16 cellular contexts compared by ENCODE assay signal in genomic region chr9:108859459-108860114, GRCh38. TPM values are rescaled to one million over a fixed set of nuclear protein-coding genes. Genes with fewer than 3 reads are reported as not detected.
A peak's percentile ranks its signal among the peaks of the same experiment; 100 is the strongest.
DNase-seq lines count a peak whose midpoint lies in the region; ATAC-seq and TF ChIP-seq lines count a peak whose summit lies in the region.
"Had no signal": no experiment of that assay in that cellular context is flagged by ENCODE, and none has a peak within 500 bp of the region (broad histone marks: within the 10 kb centered on the region; RNA-seq: fewer than 3 reads in every experiment).

No MANE protein-coding gene starts in this region.

- H3K4me1 Mint-ChIP-seq in MCF 10A (ENCODE audit: insufficient read depth, unreplicated experiment), result peaks cover 21% of the 10 kb centered on the region

- no peak for TF ChIP-seq CTCF in MCF 10A (IDR thresholded peaks at IDR 0.05; ENCODE audit: unreplicated experiment)
- no peak for TF ChIP-seq CTCF in breast epithelium (IDR thresholded peaks at IDR 0.05)
- no peak for TF ChIP-seq CTCF in RWPE2 (IDR thresholded peaks at IDR 0.05; ENCODE audit: poor library complexity, severe bottlenecking)
- TF ChIP-seq CTCF in PC-9 (conservative IDR thresholded peaks at IDR 0.05), result no peak

- H3K79me2 ChIP-seq in PC-9 (ENCODE audit: low read depth), result no peaks in the 10 kb centered on the region

- peak; percentile 52 for ATAC-seq in HG02981 (IDR thresholded peaks at IDR 0.05; ENCODE audit: unreplicated experiment)
- peak; percentile 95 for ATAC-seq in RWPE2 (ENCODE audit: low read depth)

- CTCF ChIA-PET in MCF 10A (lab: Yijun Ruan, JAX) (interaction anchor here (1.0 to 1.3 kb wide), 2 partner anchors 8 to 74 kb away, joined by 3 to 6 read pairs; partner anchors contain the start of genes ABITRAM and ELP1), PC-9 (lab: Charles Lee) (no interaction called here)

- H3K4me2 ChIP-seq in PC-9, result no peak overlapping the region

- H3K4me3 ChIP-seq in breast epithelium, result no peak overlapping the region
- no peak overlapping the region for H3K4me3 ChIP-seq in RWPE2 (ENCODE audit: severe bottlenecking)
- no peak overlapping the region for H3K4me3 ChIP-seq in PC-9

- no peaks in the 10 kb centered on the region for H3F3A ChIP-seq in PC-9 (ENCODE audit: insufficient read depth, low read depth)

- H3K36me3 ChIP-seq in breast epithelium (no peaks in the 10 kb centered on the region), RWPE2 (ENCODE audit: low read depth) (no peaks in the 10 kb centered on the region), PC-9 (ENCODE audit: low read depth) (no peaks in the 10 kb centered on the region)

- H3K27ac Mint-ChIP-seq in MCF 10A (ENCODE audit: low read depth, unreplicated experiment), result peak overlapping the region; percentile 78
- H3K27ac Mint-ChIP-seq: brain had no signal

- peaks cover 5% of the 10 kb centered on the region for H3K9me3 Mint-ChIP-seq in MCF 10A (ENCODE audit: unreplicated experiment)

- no peak overlapping the region for H2AFZ ChIP-seq in PC-9

- no peaks in the 10 kb centered on the region for H3K4me1 ChIP-seq in breast epithelium
- H3K4me1 ChIP-seq in RWPE2 (ENCODE audit: insufficient read depth, poor library complexity, severe bottlenecking), result peaks cover 19% of the 10 kb centered on the region
- no peaks in the 10 kb centered on the region for H3K4me1 ChIP-seq in PC-9 (replicated peaks; ENCODE audit: insufficient read depth)

- H3K4me3 Mint-ChIP-seq in MCF 10A (ENCODE audit: unreplicated experiment), result no peak overlapping the region
- H3K4me3 Mint-ChIP-seq: brain had no signal

- BruUV-seq in MCF 10A (replicated peaks; lab: Mats Ljungman, UMichigan) (TSS peak; percentile 58), PC-9 (replicated peaks; lab: Mats Ljungman, UMichigan) (no TSS peak)

- H3K27me3 ChIP-seq in breast epithelium (no peaks in the 10 kb centered on the region), RWPE2 (ENCODE audit: insufficient read depth, poor library complexity, severe bottlenecking) (no peaks in the 10 kb centered on the region), PC-9 (ENCODE audit: insufficient read depth, low read depth) (no peaks in the 10 kb centered on the region)

- H3K27me3 Mint-ChIP-seq in MCF 10A (ENCODE audit: insufficient read depth, unreplicated experiment), result no peaks in the 10 kb centered on the region
- H3K27me3 Mint-ChIP-seq: brain had no signal

- no peaks in the 10 kb centered on the region for H3K9me2 ChIP-seq in PC-9 (ENCODE audit: insufficient read depth)

- no peaks in the 10 kb centered on the region for H3K36me3 Mint-ChIP-seq in MCF 10A (ENCODE audit: insufficient read depth, unreplicated experiment)

- intact Hi-C loops in MCF 10A (cut with micrococcal nuclease) (loop anchor here (10.0 kb wide), 1 partner anchor 465 kb away; the partner anchor contains the start of gene EPB41L4B), breast epithelium (cut with DNase I; ENCODE audit: low total_unique reads) (no loop called here), PC-9 (cut with micrococcal nuclease; ENCODE audit: unreplicated experiment) (no loop called here)

- DNase-seq in MCF 10A (ENCODE audit: unreplicated experiment), result peak; percentile 83
- no peak for DNase-seq in breast epithelium (ENCODE audit: low spot score in 2 of 2)
- DNase-seq in RWPE2 (ENCODE audit: low spot score), result no peak
- no peak for DNase-seq in PC-9
- DNase-seq in kidney glomerular epithelial cell (lab: John Stamatoyannopoulos, UW), result no peak
- no peak for DNase-seq in pons (ENCODE audit: low spot score)
- no peak for DNase-seq in activated T-cell treated with anti-CD3 and anti-CD28 coated beads for 4 hours
- DNase-seq: DND-41, SHP77 treated with DMSO at 0.1 percent for 48 hours had no signal

- TF ChIP-seq POLR2A in breast epithelium (IDR thresholded peaks at IDR 0.05), result no peak

- H3K9me3 ChIP-seq in breast epithelium (no peaks in the 10 kb centered on the region), RWPE2 (ENCODE audit: severe bottlenecking) (no peaks in the 10 kb centered on the region), PC-9 (ENCODE audit: insufficient read depth, low read depth) (peaks cover 6% of the 10 kb centered on the region; the same call in 1 of the 2 replicates)

- POLR2A ChIA-PET in MCF 10A (lab: Yijun Ruan, JAX) (interaction anchor here (0.7 to 4.0 kb wide), 4 partner anchors 9 to 84 kb away, joined by 3 to 32 read pairs (median 3); no protein-coding TSS in a partner anchor), PC-9 (lab: Charles Lee; ENCODE audit: unreplicated experiment) (no interaction called here)

- H4K20me1 ChIP-seq in PC-9 (ENCODE audit: insufficient read depth), result no peaks in the 10 kb centered on the region

- H3K27ac ChIP-seq in breast epithelium (no peak overlapping the region), RWPE2 (ENCODE audit: poor library complexity, severe bottlenecking) (peak overlapping the region; percentile 43), PC-9 (no peak overlapping the region)
- H3K27ac ChIP-seq: VCaP had no signal

RNA-seq across cellular contexts. Expression of gene ACTL7A, which starts 2.5 kb away (rescaled TPM):
- total RNA-seq in MCF 10A (2022) (not detected in 2 replicates), breast epithelium (not detected), PC-9 (2021) (not detected in 2 replicates)
- total RNA-seq: endothelial cell of umbilical vein, IMR-90, mucosa of gallbladder, temporal lobe had no signal

RNA-seq across cellular contexts. Expression of gene ACTL7B, which starts 3.8 kb away (rescaled TPM):
- total RNA-seq in MCF 10A (2022), result not detected in 2 replicates
- total RNA-seq in breast epithelium, result under 1 TPM in 1 of 3 donors, not detected in 2; 0.16 TPM
- not detected in 2 replicates for total RNA-seq in PC-9 (2021)
- total RNA-seq: endothelial cell of umbilical vein, IMR-90, mucosa of gallbladder, temporal lobe had no signal
